In genomic region chr20:49612127-49612738, GRCh38 we compare ENCODE assay signal across 1 cellular context.
TF ChIP-seq lines count a peak whose summit lies in the region.

No MANE protein-coding gene starts in this region.

TF ChIP-seq in HepG2, 621 proteins besides CTCF, POLR2A, EP300 and RAD21 (continued from another document and continues in another):
- TF ChIP-seq ARID3A (IDR thresholded peaks at IDR 0.05; ENCODE audit: low read depth, low read length) (no peak), MTA3 (CRISPR knock-in tag; IDR thresholded peaks at IDR 0.05) (no peak), ZKSCAN1 (IDR thresholded peaks at IDR 0.05; ENCODE audit: low read length) (no peak), KLF12 (CRISPR knock-in tag; IDR thresholded peaks at IDR 0.05; ENCODE audit: borderline replicate concordance) (peak; percentile 52; the same call in 1 of the 2 replicates), PRDM15 (CRISPR knock-in tag; IDR thresholded peaks at IDR 0.05) (0 out of 2 replicates have a peak, but pooled peaks have one; percentile 35), MBNL3 (CRISPR knock-in tag; conservative IDR thresholded peaks at IDR 0.05) (no peak), KDM4B (CRISPR knock-in tag; IDR thresholded peaks at IDR 0.05) (0 out of 2 replicates have a peak, but pooled peaks have one; percentile 44), KDM1A (CRISPR knock-in tag; IDR thresholded peaks at IDR 0.05) (peak; percentile 30; the same call in 1 of the 2 replicates), RFX1 (IDR thresholded peaks at IDR 0.05) (no peak), ZNF615 (CRISPR knock-in tag; IDR thresholded peaks at IDR 0.05; ENCODE audit: borderline replicate concordance) (no peak), EEA1 (CRISPR knock-in tag; IDR thresholded peaks at IDR 0.05; ENCODE audit: borderline replicate concordance) (no peak), SKI (IDR thresholded peaks at IDR 0.05; ENCODE audit: partially characterized antibody) (no peak), ZNF766 (CRISPR knock-in tag; IDR thresholded peaks at IDR 0.05; ENCODE audit: borderline replicate concordance) (peak; percentile 82; the same call in 1 of the 2 replicates), ZFP62 (CRISPR knock-in tag; IDR thresholded peaks at IDR 0.05) (0 out of 2 replicates have a peak, but pooled peaks have one; percentile 81), ZNF180 (CRISPR knock-in tag; IDR thresholded peaks at IDR 0.05; ENCODE audit: borderline replicate concordance, low read depth) (peak; percentile 77; the same call in 1 of the 2 replicates), SNAPC5 (CRISPR knock-in tag; IDR thresholded peaks at IDR 0.05; ENCODE audit: borderline replicate concordance) (no peak), ZNF142 (CRISPR knock-in tag; IDR thresholded peaks at IDR 0.05) (peak; percentile 41; the same call in 1 of the 2 replicates), ZBTB43 (CRISPR knock-in tag; conservative IDR thresholded peaks at IDR 0.05) (peak; percentile 49; the same call in 1 of the 2 replicates), SOX13 (IDR thresholded peaks at IDR 0.05) (no peak), SOX13 (CRISPR knock-in tag; conservative IDR thresholded peaks at IDR 0.05 in 1 of 2, IDR thresholded peaks at IDR 0.05 in 1 of 2) (peak in 1 of 2 experiments; percentile 59; a peak in 2 of 4 replicates), EED (CRISPR knock-in tag; IDR thresholded peaks at IDR 0.05) (0 out of 2 replicates have a peak, but pooled peaks have one; percentile 52), NFKB2 (CRISPR knock-in tag; IDR thresholded peaks at IDR 0.05; ENCODE audit: borderline replicate concordance) (peak; percentile 40; the same call in 1 of the 2 replicates), ZBTB4 (CRISPR knock-in tag; IDR thresholded peaks at IDR 0.05; ENCODE audit: borderline replicate concordance) (peak; percentile 76; the same call in 1 of the 2 replicates), REST (IDR thresholded peaks at IDR 0.05; ENCODE audit: borderline replicate concordance in 1 of 2, low read depth in 1 of 2, low read length in 2 of 2) (no peak), IKZF1 (IDR thresholded peaks at IDR 0.05) (no peak), YEATS2 (CRISPR knock-in tag; IDR thresholded peaks at IDR 0.05; ENCODE audit: borderline replicate concordance) (no peak), NFYB (CRISPR knock-in tag; IDR thresholded peaks at IDR 0.05) (0 out of 2 replicates have a peak, but pooled peaks have one; percentile 10), ZNF225 (CRISPR knock-in tag; IDR thresholded peaks at IDR 0.05) (peak; percentile 73; the same call in 1 of the 2 replicates), HNRNPLL (IDR thresholded peaks at IDR 0.05; ENCODE audit: low read depth, low read length, poor library complexity, severe bottlenecking) (peak; percentile 22), TFAP4 (IDR thresholded peaks at IDR 0.05; ENCODE audit: borderline replicate concordance, low read depth) (peak; percentile 84), RARG (CRISPR knock-in tag; IDR thresholded peaks at IDR 0.05; ENCODE audit: low read depth) (no peak), SP5 (CRISPR knock-in tag; IDR thresholded peaks at IDR 0.05; ENCODE audit: borderline replicate concordance, low read depth) (peak; percentile 47), TAF1 (CRISPR knock-in tag; IDR thresholded peaks at IDR 0.05) (peak; percentile 29; the same call in 1 of the 2 replicates), ZSCAN5A (CRISPR knock-in tag; IDR thresholded peaks at IDR 0.05; ENCODE audit: borderline replicate concordance) (peak; percentile 100; the same call in 1 of the 2 replicates)
